Comparison of ENCODE assay signal across 5 cellular contexts in genomic region chr17:37657202-37657601, GRCh38.
"Had no signal": no experiment of that assay in that cellular context is flagged by ENCODE, and none has a peak within 500 bp of the region (broad histone marks: within the 10 kb centered on the region; RNA-seq: fewer than 3 reads in every experiment).

No MANE protein-coding gene starts in this region.

- H3K4me3 Mint-ChIP-seq: GM23338, H9 had no signal

- ATAC-seq: GM23338, K562 had no signal

- H3K27ac Mint-ChIP-seq: GM23338, H9 had no signal

- H3K4me3 ChIP-seq: GM23338, K562 had no signal

- H3K9me3 Mint-ChIP-seq: GM23338, H9 had no signal

- DNase-seq: H9, HCEC 1CT, IMR-90 had no signal
